Comparison of ENCODE assay signal across 27 cellular contexts in genomic region chr9:82777366-82777765, GRCh38.
"Had no signal": no experiment of that assay in that cellular context is flagged by ENCODE, and none has a peak within 500 bp of the region (broad histone marks: within the 10 kb centered on the region; RNA-seq: fewer than 3 reads in every experiment).

No MANE protein-coding gene starts in this region.

- ATAC-seq: naive thymus-derived CD8-positive, alpha-beta T cell; natural killer cell treated with Interleukin-12 subunit alpha and Interleukin-12 subunit beta and Interleukin-15 and Interleukin-18, amount 100 ng/mL, for 72 hours; psoas muscle; right cardiac atrium; right lobe of liver; stimulated activated effector memory CD8-positive, alpha-beta T cell treated with anti-CD3 and anti-CD28 coated beads, Interleukin-12 subunit alpha, Interleukin-12 subunit beta, amount 100 ng/mL, for 72 hours; stimulated activated naive B cell treated with anti-CD40 and anti-IgM and Interleukin-4, amounts not matched to agents 10 μg/mL and 1 μg/mL and 100 μg/mL, for 72 hours; upper lobe of right lung had no signal

- H3K4me1 ChIP-seq: parathyroid adenoma, psoas muscle, right lobe of liver, sigmoid colon, stomach, thyroid gland, tibial nerve, upper lobe of right lung, uterus had no signal

- H3K27ac ChIP-seq: neutrophil, ovary, parathyroid adenoma, psoas muscle, right lobe of liver, sigmoid colon, stomach, thoracic aorta, thyroid gland, tibial nerve, upper lobe of right lung, uterus had no signal

- H3K36me3 ChIP-seq: neutrophil, ovary, right lobe of liver, sigmoid colon, stomach, thoracic aorta, thyroid gland, tibial nerve, upper lobe of right lung, uterus had no signal

- H2AFZ ChIP-seq: parathyroid adenoma had no signal

- DNase-seq: naive B cell; naive thymus-derived CD8-positive, alpha-beta T cell; nephron progenitor cell; nucleus accumbens; ovary; posterior cingulate gyrus; psoas muscle; right cardiac atrium; right lobe of liver; sigmoid colon; small intestine; stimulated activated CD4-positive, alpha-beta T cell treated with anti-CD3 and anti-CD28 coated beads, Interleukin-15, amount 100 ng/mL, for 24 hours; stimulated activated CD4-positive, alpha-beta T cell treated with anti-CD3 and anti-CD28 coated beads, Interleukin-2, amount 100 ng/mL, for 24 hours; stimulated activated CD4-positive, alpha-beta T cell treated with anti-CD3 and anti-CD28 coated beads, Interleukin-2, amount 100 ng/mL, for 48 hours; stimulated activated CD4-positive, alpha-beta T cell treated with anti-CD3 and anti-CD28 coated beads, Interleukin-4, amount 100 ng/mL, for 24 hours; stimulated activated naive B cell treated with anti-CD40 and anti-IgM and Interleukin-4, amounts not matched to agents 10 μg/mL and 1 μg/mL and 100 μg/mL, for 72 hours; stimulated activated naive CD4-positive, alpha-beta T cell treated with Interleukin-2 at 50 U/mL for 16 hours; stomach; thyroid gland; upper lobe of right lung; uterus had no signal

- H3K9ac ChIP-seq: parathyroid adenoma had no signal

- H3K4me3 ChIP-seq: ovary, psoas muscle, right lobe of liver, sigmoid colon, stomach, thoracic aorta, thyroid gland, tibial nerve, upper lobe of right lung, uterus had no signal

- H3K9me3 ChIP-seq: neutrophil, ovary, psoas muscle, right lobe of liver, sigmoid colon, stomach, thoracic aorta, thyroid gland, tibial nerve, upper lobe of right lung had no signal

- H3K79me2 ChIP-seq: parathyroid adenoma had no signal

- H3K27me3 ChIP-seq: neutrophil, ovary, right lobe of liver, sigmoid colon, stomach, thyroid gland, tibial nerve, upper lobe of right lung, uterus had no signal
